10 cellular contexts compared by ENCODE assay signal in the genomic region with DNA sequence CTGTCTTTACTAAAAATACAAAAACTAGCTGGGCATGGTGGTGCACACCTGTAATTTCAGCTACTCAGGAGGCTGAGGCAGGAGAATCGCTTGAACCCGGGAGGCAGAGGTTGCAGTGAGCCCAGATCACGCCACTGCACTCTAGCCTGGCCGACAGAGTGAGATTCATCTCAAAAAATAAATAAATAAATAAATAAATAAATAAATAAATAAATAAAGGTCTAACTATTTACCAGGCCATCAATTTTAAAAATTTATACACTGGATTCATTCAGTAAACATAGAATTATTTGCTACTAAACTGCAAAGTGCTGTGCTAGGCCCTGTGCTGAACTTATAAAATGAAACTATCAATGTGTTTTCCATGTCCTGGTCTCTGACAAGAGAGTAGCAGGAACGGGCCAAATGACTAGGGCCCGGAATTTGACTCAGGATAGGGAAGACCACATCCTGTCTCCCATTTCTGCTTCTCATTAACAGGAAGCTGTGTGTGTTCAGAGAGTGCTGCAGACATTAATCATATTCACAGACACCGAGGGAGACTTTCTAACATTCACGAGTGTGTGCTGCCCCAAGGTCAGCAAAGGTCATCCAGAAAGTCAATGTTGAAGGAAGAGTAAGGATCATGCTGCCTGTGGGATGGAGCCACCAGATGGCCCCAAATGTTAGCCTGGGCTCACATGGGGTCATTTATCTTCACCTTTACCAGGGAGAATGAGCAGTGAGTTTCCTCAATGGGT.
DNase-seq lines count a peak whose midpoint lies in the region; ATAC-seq and TF ChIP-seq lines count a peak whose summit lies in the region.
"Had no signal": no experiment of that assay in that cellular context is flagged by ENCODE, and none has a peak within 500 bp of the region (broad histone marks: within the 10 kb centered on the region; RNA-seq: fewer than 3 reads in every experiment).

No MANE protein-coding gene starts in this region.

- no peak for TF ChIP-seq CTCF in HEK293 (tag by site-specific recombination; IDR thresholded peaks at IDR 0.05)
- TF ChIP-seq CTCF in colonic mucosa (IDR thresholded peaks at IDR 0.05): no peak

- no peak for ATAC-seq in activated CD8-positive, alpha-beta T cell treated with anti-CD3 and anti-CD28 coated beads, Interleukin-2, amount 10 ng/mL, durations not matched to agents 7 days and 5 days
- ATAC-seq in HG03354 (IDR thresholded peaks at IDR 0.05; ENCODE audit: poor library complexity, severe bottlenecking, unreplicated experiment) (no peak), HG03159 (IDR thresholded peaks at IDR 0.05; ENCODE audit: unreplicated experiment) (no peak), GM21786 (IDR thresholded peaks at IDR 0.05; ENCODE audit: unreplicated experiment) (no peak)

- peaks cover 4% of the 10 kb centered on the region for H3K36me3 Mint-ChIP-seq in activated CD8-positive, alpha-beta T cell treated with anti-CD3 and anti-CD28 coated beads, Interleukin-2, amount 10 ng/mL, durations not matched to agents 7 days and 5 days (ENCODE audit: low read depth)
- H3K36me3 Mint-ChIP-seq in immature natural killer cell: no peaks in the 10 kb centered on the region

- no peak overlapping the region for H3K9ac ChIP-seq in colonic mucosa (ENCODE audit: low read depth in 2 of 2, low read length in 2 of 2)

- no peak overlapping the region for H3K4me3 Mint-ChIP-seq in activated CD8-positive, alpha-beta T cell treated with anti-CD3 and anti-CD28 coated beads, Interleukin-2, amount 10 ng/mL, durations not matched to agents 7 days and 5 days
- H3K4me3 Mint-ChIP-seq in immature natural killer cell: no peak overlapping the region

- H3K4me1 Mint-ChIP-seq in activated CD8-positive, alpha-beta T cell treated with anti-CD3 and anti-CD28 coated beads, Interleukin-2, amount 10 ng/mL, durations not matched to agents 7 days and 5 days (ENCODE audit: low read depth): peaks cover 29% of the 10 kb centered on the region
- peaks cover 27 to 28% of the 10 kb centered on the region in 2 donors for H3K4me1 Mint-ChIP-seq in immature natural killer cell

- intact Hi-C loops in colonic mucosa (cut with DNase I): no loop called here

- CTCF ChIA-PET in HEK293 (lab: Yijun Ruan, JAX): interaction anchor here (1.0 kb wide), 1 partner anchor 114 kb away, joined by 3 read pairs; no protein-coding TSS in a partner anchor
- CTCF ChIA-PET in activated CD8-positive, alpha-beta T cell treated with anti-CD3 and anti-CD28 coated beads, Interleukin-2, amount 10 ng/mL, durations not matched to agents 7 days and 5 days (lab: Charles Lee): interaction anchor here (1.0 to 2.7 kb wide), 3 partner anchors 8 to 355 kb away, joined by 3 to 15 read pairs (median 9); no protein-coding TSS in a partner anchor

- H3K9me3 ChIP-seq in HEK293 (ENCODE audit: control insufficient read depth, insufficient read depth, low read depth, low read length) (no peaks in the 10 kb centered on the region), colonic mucosa (no peaks in the 10 kb centered on the region)

- H3K36me3 ChIP-seq in HEK293 (ENCODE audit: control insufficient read depth in 2 of 2, insufficient read depth in 1 of 2, low read length in 2 of 2) (no peaks in the 10 kb centered on the region), colonic mucosa (no peaks in the 10 kb centered on the region)
- H3K36me3 ChIP-seq: heart right ventricle had no signal

- H3K9me3 Mint-ChIP-seq in activated CD8-positive, alpha-beta T cell treated with anti-CD3 and anti-CD28 coated beads, Interleukin-2, amount 10 ng/mL, durations not matched to agents 7 days and 5 days (ENCODE audit: insufficient read depth): no peaks in the 10 kb centered on the region
- no peaks in the 10 kb centered on the region for H3K9me3 Mint-ChIP-seq in immature natural killer cell

- peaks cover 3% of the 10 kb centered on the region for H3K27me3 Mint-ChIP-seq in activated CD8-positive, alpha-beta T cell treated with anti-CD3 and anti-CD28 coated beads, Interleukin-2, amount 10 ng/mL, durations not matched to agents 7 days and 5 days (ENCODE audit: low read depth)
- no peaks in the 10 kb centered on the region for H3K27me3 Mint-ChIP-seq in immature natural killer cell (ENCODE audit: low read depth in 3 of 3)

- DNase-seq in AG08396 (ENCODE audit: low spot score) (peak; percentile 65), immature natural killer cell (no peak), colonic mucosa (no peak)
- DNase-seq in activated CD8-positive, alpha-beta T cell treated with anti-CD3 and anti-CD28 coated beads, Interleukin-2, amount 10 ng/mL, durations not matched to agents 7 days and 5 days: no peak
- DNase-seq: PC-9 had no signal

- H3K4me3 ChIP-seq in HEK293 (ENCODE audit: low read depth, low read length): no peak overlapping the region
- no peak overlapping the region for H3K4me3 ChIP-seq in colonic mucosa
- H3K4me3 ChIP-seq: heart right ventricle, PC-9 had no signal

- H3K27me3 ChIP-seq in colonic mucosa: no peaks in the 10 kb centered on the region

- POLR2A ChIA-PET in HEK293 (lab: Yijun Ruan, JAX): interaction anchor here (1.0 kb wide), 1 partner anchor 142 kb away, joined by 3 read pairs; no protein-coding TSS in a partner anchor
- POLR2A ChIA-PET in activated CD8-positive, alpha-beta T cell treated with anti-CD3 and anti-CD28 coated beads, Interleukin-2, amount 10 ng/mL, durations not matched to agents 7 days and 5 days (lab: Charles Lee): no interaction called here

- peak overlapping the region; percentile 62 for H3K27ac Mint-ChIP-seq in activated CD8-positive, alpha-beta T cell treated with anti-CD3 and anti-CD28 coated beads, Interleukin-2, amount 10 ng/mL, durations not matched to agents 7 days and 5 days
- peak overlapping the region in 4 of 6 donors; percentile 1 to 76 (median 20) for H3K27ac Mint-ChIP-seq in immature natural killer cell

- no peak overlapping the region for H3K27ac ChIP-seq in HEK293 (ENCODE audit: extremely low read depth, low read depth, low read length)
- no peak overlapping the region for H3K27ac ChIP-seq in colonic mucosa
- H3K27ac ChIP-seq: PC-9 had no signal

- peaks cover 4% of the 10 kb centered on the region; the same call in 1 of the 2 replicates for H3K4me1 ChIP-seq in HEK293 (ENCODE audit: control insufficient read depth, insufficient read depth, low read length)
- no peaks in the 10 kb centered on the region for H3K4me1 ChIP-seq in colonic mucosa

TF ChIP-seq in HEK293, 187 proteins besides CTCF, POLR2A, EP300 and RAD21 (continues in another document):
- TF ChIP-seq ZNF530 (tag by site-specific recombination; IDR thresholded peaks at IDR 0.05; ENCODE audit: low read depth): no peak
- TF ChIP-seq ZNF623 (tag by site-specific recombination; IDR thresholded peaks at IDR 0.05): peak; percentile 43; the same call in 1 of the 2 replicates
- TF ChIP-seq ZNF10 (tag by site-specific recombination; IDR thresholded peaks at IDR 0.05): no peak
- TF ChIP-seq, protein P1, sequence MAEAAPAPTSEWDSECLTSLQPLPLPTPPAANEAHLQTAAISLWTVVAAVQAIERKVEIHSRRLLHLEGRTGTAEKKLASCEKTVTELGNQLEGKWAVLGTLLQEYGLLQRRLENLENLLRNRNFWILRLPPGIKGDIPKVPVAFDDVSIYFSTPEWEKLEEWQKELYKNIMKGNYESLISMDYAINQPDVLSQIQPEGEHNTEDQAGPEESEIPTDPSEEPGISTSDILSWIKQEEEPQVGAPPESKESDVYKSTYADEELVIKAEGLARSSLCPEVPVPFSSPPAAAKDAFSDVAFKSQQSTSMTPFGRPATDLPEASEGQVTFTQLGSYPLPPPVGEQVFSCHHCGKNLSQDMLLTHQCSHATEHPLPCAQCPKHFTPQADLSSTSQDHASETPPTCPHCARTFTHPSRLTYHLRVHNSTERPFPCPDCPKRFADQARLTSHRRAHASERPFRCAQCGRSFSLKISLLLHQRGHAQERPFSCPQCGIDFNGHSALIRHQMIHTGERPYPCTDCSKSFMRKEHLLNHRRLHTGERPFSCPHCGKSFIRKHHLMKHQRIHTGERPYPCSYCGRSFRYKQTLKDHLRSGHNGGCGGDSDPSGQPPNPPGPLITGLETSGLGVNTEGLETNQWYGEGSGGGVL (tag by site-specific recombination; IDR thresholded peaks at IDR 0.05): no peak
- peak; percentile 17; the same call in 1 of the 2 replicates for TF ChIP-seq ZNF654 (tag by site-specific recombination; IDR thresholded peaks at IDR 0.05; ENCODE audit: low read depth)
- peak; percentile 14; the same call in 1 of the 2 replicates for TF ChIP-seq GLI2 (tag by site-specific recombination; IDR thresholded peaks at IDR 0.05; ENCODE audit: borderline replicate concordance, low read depth)
- TF ChIP-seq ZBTB1 (tag by site-specific recombination; IDR thresholded peaks at IDR 0.05): no peak
- TF ChIP-seq ZNF555 (tag by site-specific recombination; conservative IDR thresholded peaks at IDR 0.05): peak; percentile 61
- 0 out of 2 replicates have a peak, but pooled peaks have one; percentile 31 for TF ChIP-seq ZNF664 (tag by site-specific recombination; IDR thresholded peaks at IDR 0.05)
- TF ChIP-seq ZNF510 (tag by site-specific recombination; IDR thresholded peaks at IDR 0.05; ENCODE audit: insufficient replicate concordance): peak; percentile 49
- no peak for TF ChIP-seq ZNF549 (tag by site-specific recombination; IDR thresholded peaks at IDR 0.05)
- no peak for TF ChIP-seq ZNF174 (tag by site-specific recombination; IDR thresholded peaks at IDR 0.05)
- TF ChIP-seq ZNF426 (tag by site-specific recombination; IDR thresholded peaks at IDR 0.05): peak; percentile 67
- no peak for TF ChIP-seq ZNF561 (tag by site-specific recombination; IDR thresholded peaks at IDR 0.05; ENCODE audit: borderline replicate concordance)
- TF ChIP-seq ZNF791 (tag by site-specific recombination; IDR thresholded peaks at IDR 0.05): no peak
- peak; percentile 28; the same call in 1 of the 2 replicates for TF ChIP-seq ZBTB8A (tag by site-specific recombination; IDR thresholded peaks at IDR 0.05)
- no peak for TF ChIP-seq KLF1 (tag by site-specific recombination; IDR thresholded peaks at IDR 0.05)
